ENCODE assay signal across 34 cellular contexts in genomic region chr4:59161249-59161648, GRCh38.
A peak's percentile ranks its signal among the peaks of the same experiment; 100 is the strongest.
DNase-seq lines count a peak whose midpoint lies in the region; ATAC-seq, FAIRE-seq and TF ChIP-seq lines count a peak whose summit lies in the region.
"Had no signal": no experiment of that assay in that cellular context is flagged by ENCODE, and none has a peak within 500 bp of the region (broad histone marks: within the 10 kb centered on the region; RNA-seq: fewer than 3 reads in every experiment).

No MANE protein-coding gene starts in this region.

- no peak for TF ChIP-seq POLR2A in GM12878 (IDR thresholded peaks at IDR 0.05; ENCODE audit: low read depth, low read length)

- SMC1A ChIA-PET in GM12878 (lab: Charles Lee; ENCODE audit: uncharacterized antibody, unreplicated experiment) = interaction anchor here (1.3 kb wide), 1 partner anchor 400 kb away, joined by 3 read pairs; no protein-coding TSS in a partner anchor

- BruUV-seq in GM12878 (replicated peaks; lab: Mats Ljungman, UMichigan) = no TSS peak

- FAIRE-seq in GM12878 (lab: Jason Lieb, UNC) = no peak
- FAIRE-seq: bronchial epithelial cell, colon, GM12892, H54, keratinocyte had no signal

- H3K9me3 ChIP-seq in MM.1S (replicated peaks; ENCODE audit: insufficient read depth, low read length) (no peaks in the 10 kb centered on the region), GM12878 (replicated peaks; ENCODE audit: control insufficient read depth, insufficient read depth, low read length) (no peaks in the 10 kb centered on the region)
- H3K9me3 ChIP-seq: lower lobe of right lung, SJSA1, thyroid gland had no signal

- H3K27ac ChIP-seq in MM.1S (ENCODE audit: low read length) (no peak overlapping the region), GM12878 (ENCODE audit: control insufficient read depth, insufficient read depth) (no peak overlapping the region)
- H3K27ac ChIP-seq: lower lobe of right lung, SJSA1, stomach, thyroid gland had no signal

- no peaks in the 10 kb centered on the region for H3K27me3 Mint-ChIP-seq in activated T-helper 2 cell treated with anti-CD3 and anti-CD28 coated beads, Interferon-gamma antibody, Interleukin-2, Interleukin-4, amounts not matched to agents 10 μg/mL and 5 μg/mL and 100 μg/mL, durations not matched to agents 14 hours and 24 hours and 36 hours (ENCODE audit: low read depth)
- H3K27me3 Mint-ChIP-seq: activated CD4-positive, alpha-beta memory T cell treated with anti-CD3 and anti-CD28 coated beads, Interleukin-2, amount 10 ng/mL, durations not matched to agents 7 days and 5 days; activated naive CD4-positive, alpha-beta T cell treated with anti-CD3 and anti-CD28 coated beads, Interleukin-2, amount 50 U/mL, for 24 hours; naive thymus-derived CD8-positive, alpha-beta T cell had no signal

- H3K9ac ChIP-seq in MM.1S (ENCODE audit: low read length) (no peak overlapping the region), GM12878 (ENCODE audit: control insufficient read depth, insufficient read depth, low read length) (no peak overlapping the region)

- RAD21 ChIA-PET in GM12878 (lab: Charles Lee; ENCODE audit: unreplicated experiment) = interaction anchor here (0.8 kb wide), 1 partner anchor 431 kb away, joined by 3 read pairs; no protein-coding TSS in a partner anchor

- TF ChIP-seq CTCF in MM.1S (IDR thresholded peaks at IDR 0.05; ENCODE audit: low read length) (peak; percentile 27), GM12878 (IDR thresholded peaks at IDR 0.05 in 2 of 3, conservative IDR thresholded peaks at IDR 0.05 in 1 of 3; ENCODE audit: control insufficient read depth in 2 of 3, extremely low read depth in 1 of 3, insufficient read depth in 1 of 3, low read depth in 3 of 3, low read length in 3 of 3) (peak; percentile 27 to 42 (median 33); a peak in 3 of 6 replicates), retinal pigment epithelial cell (conservative IDR thresholded peaks at IDR 0.05; ENCODE audit: low read depth, low read length) (peak; percentile 37), GM10248 (IDR thresholded peaks at IDR 0.05; ENCODE audit: control extremely low read depth, extremely low read depth, low read depth, missing control alignments) (no peak)

- CTCF ChIA-PET in GM12878 (lab: Yijun Ruan, JAX) (interaction anchor here (0.7 to 1.4 kb wide), 4 partner anchors 8 to 1805 kb away, joined by 3 to 4 read pairs (median 3); no protein-coding TSS in a partner anchor), GM10248 (lab: Yijun Ruan, JAX) (no interaction called here)

- H3K4me3 ChIP-seq in MM.1S (ENCODE audit: low read length) (no peak overlapping the region), GM12878 (no peak overlapping the region), retinal pigment epithelial cell (ENCODE audit: low read length) (no peak overlapping the region)
- H3K4me3 ChIP-seq: lower lobe of right lung, SJSA1, stomach, thyroid gland had no signal

- POLR2A ChIA-PET in GM12878 (lab: Charles Lee) (no interaction called here), GM10248 (lab: Yijun Ruan, JAX) (no interaction called here)

- 24% methylated on average over 6 of the region's 6 CpGs for WGBS in GM12878 (ENCODE audit: insufficient coverage, insufficient replicate concordance, low lambda C conversion rate, missing lambda C conversion rate)

- H3K36me3 ChIP-seq in MM.1S (replicated peaks; ENCODE audit: insufficient read depth, low read length) (no peaks in the 10 kb centered on the region), GM12878 (ENCODE audit: control insufficient read depth in 2 of 2, insufficient read depth in 2 of 2, low read length in 1 of 2) (no peaks in the 10 kb centered on the region)
- H3K36me3 ChIP-seq: lower lobe of right lung, SJSA1, stomach, thyroid gland had no signal

- H3F3A ChIP-seq in MM.1S (ENCODE audit: insufficient read depth, low read length) = no peaks in the 10 kb centered on the region

- H3K27me3 ChIP-seq in MM.1S (replicated peaks; ENCODE audit: insufficient read depth, low read length) (no peaks in the 10 kb centered on the region), GM12878 (replicated peaks in 1 of 2; ENCODE audit: control insufficient read depth in 2 of 2, insufficient read depth in 2 of 2, low read length in 1 of 2) (no peaks in the 10 kb centered on the region)
- H3K27me3 ChIP-seq: SJSA1, stomach, thyroid gland had no signal

- no peak overlapping the region for H3K4me3 Mint-ChIP-seq in activated T-helper 2 cell treated with anti-CD3 and anti-CD28 coated beads, Interferon-gamma antibody, Interleukin-2, Interleukin-4, amounts not matched to agents 10 μg/mL and 5 μg/mL and 100 μg/mL, durations not matched to agents 14 hours and 24 hours and 36 hours (ENCODE audit: low read depth)
- H3K4me3 Mint-ChIP-seq: activated CD4-positive, alpha-beta memory T cell treated with anti-CD3 and anti-CD28 coated beads, Interleukin-2, amount 10 ng/mL, durations not matched to agents 7 days and 5 days; activated naive CD4-positive, alpha-beta T cell treated with anti-CD3 and anti-CD28 coated beads, Interleukin-2, amount 50 U/mL, for 24 hours; CD8-positive, alpha-beta T cell; naive thymus-derived CD8-positive, alpha-beta T cell had no signal

- DNase-seq in DMS53 (lab: John Stamatoyannopoulos, UW) (peak; percentile 8), DMS53 treated with DMSO at 0.1 percent for 48 hours (lab: John Stamatoyannopoulos, UW; ENCODE audit: unreplicated experiment) (no peak), MM.1S (no peak), GM12878 (ENCODE audit: low read depth, low spot score) (no peak), retinal pigment epithelial cell (ENCODE audit: low read depth) (no peak), GM10248 (ENCODE audit: extremely low spot score) (no peak)
- DNase-seq in central memory CD4-positive, alpha-beta T cell = no peak
- DNase-seq in activated T-helper 2 cell treated with anti-CD3 and anti-CD28 coated beads, Interferon-gamma antibody, Interleukin-2, Interleukin-4, amounts not matched to agents 10 μg/mL and 5 μg/mL and 100 μg/mL, durations not matched to agents 14 hours and 24 hours and 36 hours (ENCODE audit: low spot score) = no peak
- DNase-seq: 8988T; activated CD4-positive, alpha-beta memory T cell treated with anti-CD3 and anti-CD28 coated beads, Interleukin-2, amount 10 ng/mL, durations not matched to agents 7 days and 5 days; activated CD8-positive, alpha-beta memory T cell treated with anti-CD3 and anti-CD28 coated beads, Interleukin-2, amount 50 U/mL, for 48 hours; anterior cingulate cortex; CD8-positive, alpha-beta T cell; DMS79 treated with DMSO at 0.1 percent for 48 hours; effector CD4-positive, alpha-beta T cell; lower lobe of right lung; MV-4-11; naive thymus-derived CD8-positive, alpha-beta T cell; NCI-H1694 treated with DMSO at 0.1 percent for 48 hours; NCI-H2171 treated with DMSO at 0.1 percent for 48 hours; NCI-H510A treated with DMSO at 0.1 percent for 48 hours; NK-92 treated with Interleukin-12 subunit alpha and Interleukin-12 subunit beta, amount 100 ng/mL, for 24 hours; retina; stimulated activated CD4-positive, alpha-beta T cell treated with anti-CD3 and anti-CD28 coated beads, Interleukin-2, amount 100 ng/mL, for 24 hours; stomach; thyroid gland had no signal

- in situ Hi-C loops in GM12878 (cut with MboI) = loop anchor here (25.0 kb wide), 1 partner anchor 1724 kb away; no protein-coding TSS in a partner anchor

- H3K4me1 Mint-ChIP-seq in activated T-helper 2 cell treated with anti-CD3 and anti-CD28 coated beads, Interferon-gamma antibody, Interleukin-2, Interleukin-4, amounts not matched to agents 10 μg/mL and 5 μg/mL and 100 μg/mL, durations not matched to agents 14 hours and 24 hours and 36 hours (ENCODE audit: low read depth) = no peaks in the 10 kb centered on the region
- H3K4me1 Mint-ChIP-seq: activated CD4-positive, alpha-beta memory T cell treated with anti-CD3 and anti-CD28 coated beads, Interleukin-2, amount 10 ng/mL, durations not matched to agents 7 days and 5 days; activated naive CD4-positive, alpha-beta T cell treated with anti-CD3 and anti-CD28 coated beads, Interleukin-2, amount 50 U/mL, for 24 hours; naive thymus-derived CD8-positive, alpha-beta T cell had no signal

- H3K4me2 ChIP-seq in MM.1S (ENCODE audit: low read depth, low read length) (no peak overlapping the region), GM12878 (ENCODE audit: control insufficient read depth, insufficient read depth) (no peak overlapping the region)

- no peak for TF ChIP-seq EP300 in GM12878 (IDR thresholded peaks at IDR 0.05; ENCODE audit: borderline replicate concordance in 1 of 2, control insufficient read depth in 1 of 2, low read depth in 2 of 2, low read length in 2 of 2)

- intact Hi-C loops in GM12878 (cut with micrococcal nuclease; ENCODE audit: unreplicated experiment) = loop anchor here (1.0 to 5.0 kb wide), 2 partner anchors 428 to 1719 kb away; no protein-coding TSS in a partner anchor
- intact Hi-C loops in activated T-helper 2 cell treated with anti-CD3 and anti-CD28 coated beads, Interferon-gamma antibody, Interleukin-2, Interleukin-4, amounts not matched to agents 10 μg/mL and 5 μg/mL and 100 μg/mL, durations not matched to agents 14 hours and 24 hours and 36 hours (cut with micrococcal nuclease) = no loop called here

- H4K20me1 ChIP-seq in MM.1S (ENCODE audit: insufficient read depth, low read length) (no peaks in the 10 kb centered on the region), GM12878 (ENCODE audit: control insufficient read depth, insufficient read depth) (no peaks in the 10 kb centered on the region)

- TF ChIP-seq RAD21 in GM12878 (IDR thresholded peaks at IDR 0.05; ENCODE audit: insufficient read depth, low read depth, low read length) = peak; percentile 47

- peaks cover 37% of the 10 kb centered on the region for H3K9me3 Mint-ChIP-seq in activated T-helper 2 cell treated with anti-CD3 and anti-CD28 coated beads, Interferon-gamma antibody, Interleukin-2, Interleukin-4, amounts not matched to agents 10 μg/mL and 5 μg/mL and 100 μg/mL, durations not matched to agents 14 hours and 24 hours and 36 hours

- no peak overlapping the region for H2AFZ ChIP-seq in MM.1S (ENCODE audit: low read length)
- no peak overlapping the region for H2AFZ ChIP-seq in GM12878 (ENCODE audit: control insufficient read depth, low read depth, low read length)

- H3K36me3 Mint-ChIP-seq in activated T-helper 2 cell treated with anti-CD3 and anti-CD28 coated beads, Interferon-gamma antibody, Interleukin-2, Interleukin-4, amounts not matched to agents 10 μg/mL and 5 μg/mL and 100 μg/mL, durations not matched to agents 14 hours and 24 hours and 36 hours (ENCODE audit: low read depth) = no peaks in the 10 kb centered on the region
- H3K36me3 Mint-ChIP-seq: activated naive CD4-positive, alpha-beta T cell treated with anti-CD3 and anti-CD28 coated beads, Interleukin-2, amount 50 U/mL, for 24 hours; CD8-positive, alpha-beta T cell; naive thymus-derived CD8-positive, alpha-beta T cell had no signal

- ATAC-seq in GM12878 = peak; percentile 64
- ATAC-seq: activated CD4-positive, CD25-positive, alpha-beta regulatory T cell treated with anti-CD3 and anti-CD28 coated beads, Interleukin-2, amount 50 U/mL, for 24 hours; CD8-positive, alpha-beta T cell; lower lobe of right lung; naive thymus-derived CD8-positive, alpha-beta T cell had no signal

- H3K9me2 ChIP-seq in MM.1S (replicated peaks; ENCODE audit: insufficient read depth, low read length) = no peaks in the 10 kb centered on the region

- no peaks in the 10 kb centered on the region for H3K79me2 ChIP-seq in MM.1S (ENCODE audit: low read length)
- H3K79me2 ChIP-seq in GM12878 (ENCODE audit: control insufficient read depth, insufficient read depth, low read length) = no peaks in the 10 kb centered on the region

- no peak overlapping the region for H3K27ac Mint-ChIP-seq in activated T-helper 2 cell treated with anti-CD3 and anti-CD28 coated beads, Interferon-gamma antibody, Interleukin-2, Interleukin-4, amounts not matched to agents 10 μg/mL and 5 μg/mL and 100 μg/mL, durations not matched to agents 14 hours and 24 hours and 36 hours
- H3K27ac Mint-ChIP-seq: activated CD4-positive, alpha-beta memory T cell treated with anti-CD3 and anti-CD28 coated beads, Interleukin-2, amount 10 ng/mL, durations not matched to agents 7 days and 5 days; activated naive CD4-positive, alpha-beta T cell treated with anti-CD3 and anti-CD28 coated beads, Interleukin-2, amount 50 U/mL, for 24 hours; CD8-positive, alpha-beta T cell; naive thymus-derived CD8-positive, alpha-beta T cell had no signal

- H3K4me1 ChIP-seq in MM.1S (ENCODE audit: low read length) (no peaks in the 10 kb centered on the region), GM12878 (ENCODE audit: control insufficient read depth, insufficient read depth, low read length) (no peaks in the 10 kb centered on the region)
- H3K4me1 ChIP-seq: lower lobe of right lung, SJSA1, stomach, thyroid gland had no signal
